ENCODE assay signal across 9 cellular contexts in the genomic region with DNA sequence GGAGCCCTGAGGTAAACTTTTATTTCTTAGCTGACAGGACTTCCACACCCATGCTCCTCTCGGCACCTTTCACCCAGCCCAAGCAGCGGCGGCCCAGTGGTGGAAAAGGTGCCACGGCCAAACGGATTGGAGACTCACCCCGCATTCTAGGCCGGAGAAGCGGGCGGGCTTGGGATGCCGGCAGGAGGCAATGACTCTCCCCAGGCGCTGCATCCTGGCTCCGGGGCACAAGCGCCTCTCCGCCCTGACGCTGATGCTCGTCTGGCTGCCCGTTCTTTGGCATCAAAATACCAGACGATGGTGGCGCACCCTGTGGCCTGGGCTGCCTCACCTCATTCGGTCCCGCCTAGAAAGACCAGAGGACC. TPM values are rescaled to one million over a fixed set of nuclear protein-coding genes. Genes with fewer than 3 reads are reported as not detected.
DNase-seq lines count a peak whose midpoint lies in the region; ATAC-seq, FAIRE-seq and TF ChIP-seq lines count a peak whose summit lies in the region.
"Had no signal": no experiment of that assay in that cellular context is flagged by ENCODE, and none has a peak within 500 bp of the region (broad histone marks: within the 10 kb centered on the region; RNA-seq: fewer than 3 reads in every experiment).

No MANE protein-coding gene starts in this region.

- H3K9ac ChIP-seq in NT2/D1 (ENCODE audit: insufficient read length, low read depth) (peak overlapping the region; percentile 79), endothelial cell of umbilical vein (replicated peaks; ENCODE audit: extremely low read depth, insufficient read depth, low read length) (no peak overlapping the region)

- no peaks in the 10 kb centered on the region for H3K27me3 ChIP-seq in CD4-positive, alpha-beta T cell (ENCODE audit: control insufficient read depth, insufficient read depth, low read length)
- H3K27me3 ChIP-seq in NT2/D1 (ENCODE audit: insufficient read depth, insufficient read length) (no peaks in the 10 kb centered on the region), endothelial cell of umbilical vein (ENCODE audit: control insufficient read depth in 2 of 2, insufficient read depth in 2 of 2, low read length in 2 of 2) (no peaks in the 10 kb centered on the region), neutrophil (peaks cover 28% of the 10 kb centered on the region)

- H3K36me3 ChIP-seq in NT2/D1 (ENCODE audit: insufficient read depth, insufficient read length, low read length) (peaks cover 37% of the 10 kb centered on the region), endothelial cell of umbilical vein (ENCODE audit: control insufficient read depth in 2 of 2, extremely low read depth in 1 of 2, insufficient read depth in 2 of 2, low read length in 2 of 2) (peaks cover 0 to 4% of the 10 kb centered on the region in 2 experiments), neutrophil (no peaks in the 10 kb centered on the region)

- H3K79me2 ChIP-seq in endothelial cell of umbilical vein (ENCODE audit: control insufficient read depth, insufficient read depth, low read length), result no peaks in the 10 kb centered on the region

- H3K4me1 Mint-ChIP-seq in CD4-positive, alpha-beta T cell (ENCODE audit: low read depth), result peaks cover 4% of the 10 kb centered on the region

- dilution Hi-C loops in endothelial cell of umbilical vein (cut with MboI; ENCODE audit: extremely low pct_ligation_motif_present, low sequenced_read_pairs), result no loop called here

- no TSS peak for BruUV-seq in endothelial cell of umbilical vein (replicated peaks; lab: Mats Ljungman, UMichigan)

- no peaks in the 10 kb centered on the region for H4K20me1 ChIP-seq in endothelial cell of umbilical vein (replicated peaks; ENCODE audit: control insufficient read depth, extremely low read depth, insufficient read depth, low read length)

- H3K4me1 ChIP-seq in NT2/D1 (ENCODE audit: insufficient read depth, insufficient read length) (peaks cover 7% of the 10 kb centered on the region), endothelial cell of umbilical vein (ENCODE audit: control insufficient read depth, extremely low read depth, insufficient read depth, low read length) (no peaks in the 10 kb centered on the region), neutrophil (ENCODE audit: control insufficient read depth in 1 of 2, insufficient read depth in 1 of 2, low read depth in 1 of 2, low read length in 1 of 2) (peaks cover 12% of the 10 kb centered on the region in 2 experiments)

- TF ChIP-seq POLR2A in endothelial cell of umbilical vein (IDR thresholded peaks at IDR 0.05; ENCODE audit: low read depth, low read length), result no peak

- peaks cover 85% of the 10 kb centered on the region for H3K9me3 ChIP-seq in CD4-positive, alpha-beta T cell (ENCODE audit: control insufficient read depth, low read length)
- no peaks in the 10 kb centered on the region for H3K9me3 ChIP-seq in NT2/D1 (ENCODE audit: insufficient read depth, low read length)
- H3K9me3 ChIP-seq in endothelial cell of umbilical vein (replicated peaks; ENCODE audit: control insufficient read depth, insufficient read depth, low read length), result peaks cover 5% of the 10 kb centered on the region
- no peaks in the 10 kb centered on the region for H3K9me3 ChIP-seq in neutrophil

- intact Hi-C loops in CD4-positive, alpha-beta T cell (cut with DNase I, micrococcal nuclease), result loop anchor here in 1 of 2 experiments (10.0 kb wide), 2 partner anchors 284 to 1614 kb away; partner anchors contain the start of genes ZNF582 and ZNF671
- intact Hi-C loops in endothelial cell of umbilical vein (cut with micrococcal nuclease), result loop anchor here (10.0 kb wide), 2 partner anchors 146 to 374 kb away; partner anchors contain the start of genes ZNF211 and ZNF329

- no peak overlapping the region for H2AFZ ChIP-seq in endothelial cell of umbilical vein (ENCODE audit: low read depth, low read length)

- POLR2A ChIA-PET in CD4-positive, alpha-beta T cell (lab: Charles Lee), result no interaction called here
- POLR2A ChIA-PET in endothelial cell of umbilical vein (lab: Charles Lee), result no interaction called here
- POLR2A ChIA-PET in GM10248 (lab: Yijun Ruan, JAX), result no interaction called here

- peak overlapping the region; percentile 40 for H3K4me2 ChIP-seq in endothelial cell of umbilical vein (ENCODE audit: insufficient read depth, low read length)

- H3K9me3 Mint-ChIP-seq in CD4-positive, alpha-beta T cell, result peaks cover 17% of the 10 kb centered on the region

- peaks cover 60% of the 10 kb centered on the region for H3K36me3 Mint-ChIP-seq in CD4-positive, alpha-beta T cell (ENCODE audit: low read depth)

- H3K27ac Mint-ChIP-seq in CD4-positive, alpha-beta T cell, result no peak overlapping the region

- H3K27me3 Mint-ChIP-seq in CD4-positive, alpha-beta T cell, result no peaks in the 10 kb centered on the region

- ATAC-seq in CD4-positive, alpha-beta T cell (ENCODE audit: poor library complexity), result no peak
- ATAC-seq in HG02870 (IDR thresholded peaks at IDR 0.05; ENCODE audit: unreplicated experiment), result no peak
- no peak for ATAC-seq in HG02610 (IDR thresholded peaks at IDR 0.05; ENCODE audit: unreplicated experiment)

- no peak overlapping the region for H3K27ac ChIP-seq in CD4-positive, alpha-beta T cell (ENCODE audit: low read depth, low read length)
- H3K27ac ChIP-seq in endothelial cell of umbilical vein (ENCODE audit: insufficient read depth, low read depth, low read length) (no peak overlapping the region), neutrophil (no peak overlapping the region)

- no peak for TF ChIP-seq CTCF in CD4-positive, alpha-beta T cell (IDR thresholded peaks at IDR 0.05)
- TF ChIP-seq CTCF in endothelial cell of umbilical vein (IDR thresholded peaks at IDR 0.05; ENCODE audit: extremely low read depth in 1 of 2, insufficient read depth in 1 of 2, low read depth in 1 of 2, low read length in 2 of 2), result no peak
- no peak for TF ChIP-seq CTCF in neutrophil (IDR thresholded peaks at IDR 0.05)
- no peak for TF ChIP-seq CTCF in GM10248 (IDR thresholded peaks at IDR 0.05; ENCODE audit: control extremely low read depth, extremely low read depth, low read depth, missing control alignments)

- H3K9me1 ChIP-seq in endothelial cell of umbilical vein (replicated peaks; ENCODE audit: control insufficient read depth, extremely low read depth, insufficient read depth, low read length), result no peaks in the 10 kb centered on the region

- CTCF ChIA-PET in CD4-positive, alpha-beta T cell (lab: Charles Lee), result no interaction called here
- CTCF ChIA-PET in endothelial cell of umbilical vein (lab: Charles Lee) (no interaction called here), GM10248 (lab: Yijun Ruan, JAX) (no interaction called here)

- DNase-seq in CD4-positive, alpha-beta T cell, result no peak
- DNase-seq in NT2/D1 (ENCODE audit: low read depth, low spot score), result no peak
- DNase-seq in endothelial cell of umbilical vein (ENCODE audit: low read depth, low spot score), result no peak
- no peak for DNase-seq in GM10248 (ENCODE audit: extremely low spot score)
- DNase-seq in NCI-H2171 (lab: John Stamatoyannopoulos, UW), result no peak

- no peak for FAIRE-seq in endothelial cell of umbilical vein (lab: Jason Lieb, UNC)
- FAIRE-seq: H54 had no signal

- H3K4me3 ChIP-seq in NT2/D1 (ENCODE audit: insufficient read length, low read depth) (peak overlapping the region; percentile 57), endothelial cell of umbilical vein (replicated peaks in 1 of 3; ENCODE audit: insufficient read depth in 1 of 3, low read depth in 1 of 3, low read length in 3 of 3) (no peak overlapping the region), neutrophil (ENCODE audit: low read depth in 1 of 2, low read length in 1 of 2) (peak overlapping the region; percentile 62 to 65)

- peak overlapping the region; percentile 66 for H3K4me3 Mint-ChIP-seq in CD4-positive, alpha-beta T cell

RNA-seq across cellular contexts. Expression of gene ZNF606, which starts 6.7 kb away (rescaled TPM):
- total RNA-seq in CD4-positive, alpha-beta T cell, result 10 to 100 TPM; 11.1 to 13.6 TPM
- total RNA-seq in endothelial cell of umbilical vein, result 7.8 and 10.8 TPM in 2 replicates
- 4.6 TPM in 2 replicates for polyA plus RNA-seq in endothelial cell of umbilical vein
- polyA plus RNA-seq in endothelial cell of umbilical vein (2011; cell fraction: cytosol; rRNA removed), result 1.8 and 3.5 TPM in 2 replicates
- polyA plus RNA-seq in endothelial cell of umbilical vein (2011; cell fraction: nucleus; rRNA removed), result 11.3 and 17.8 TPM in 2 replicates
- 2.9 and 3.1 TPM in 2 replicates for polyA plus RNA-seq in endothelial cell of umbilical vein (2012)
- polyA minus RNA-seq in endothelial cell of umbilical vein, result 6.0 and 8.7 TPM in 2 replicates
- 3.5 TPM for polyA minus RNA-seq in endothelial cell of umbilical vein (2011; cell fraction: cytosol; rRNA and poly(A)+ RNA removed)
- polyA minus RNA-seq in endothelial cell of umbilical vein (2011; cell fraction: nucleus; rRNA and poly(A)+ RNA removed), result 18.3 and 21.3 TPM in 2 replicates

RNA-seq across cellular contexts. Expression of gene ZSCAN1, which starts 24.5 kb away (rescaled TPM):
- total RNA-seq in CD4-positive, alpha-beta T cell, result not detected
- not detected in 2 replicates for total RNA-seq in endothelial cell of umbilical vein
- polyA plus RNA-seq in endothelial cell of umbilical vein, result 0.10 TPM in 1 of 2 replicates, not detected in the other
- polyA plus RNA-seq in endothelial cell of umbilical vein (2011; cell fraction: cytosol; rRNA removed), result not detected in 2 replicates
- not detected in 2 replicates for polyA plus RNA-seq in endothelial cell of umbilical vein (2011; cell fraction: nucleus; rRNA removed)
- polyA plus RNA-seq in endothelial cell of umbilical vein (2012), result not detected in 2 replicates
- polyA minus RNA-seq in endothelial cell of umbilical vein, result not detected in 2 replicates
- not detected for polyA minus RNA-seq in endothelial cell of umbilical vein (2011; cell fraction: cytosol; rRNA and poly(A)+ RNA removed)
- not detected in 2 replicates for polyA minus RNA-seq in endothelial cell of umbilical vein (2011; cell fraction: nucleus; rRNA and poly(A)+ RNA removed)

RNA-seq across cellular contexts. Expression of gene C19orf18, which starts 34.9 kb away (rescaled TPM):
- total RNA-seq in CD4-positive, alpha-beta T cell, result under 1 TPM; 0.36 to 0.88 TPM
- total RNA-seq in endothelial cell of umbilical vein, result 0.37 and 0.64 TPM in 2 replicates
- polyA plus RNA-seq in endothelial cell of umbilical vein, result 0.08 TPM in 1 of 2 replicates, not detected in the other
- 0.07 TPM in 1 of 2 replicates, not detected in the other for polyA plus RNA-seq in endothelial cell of umbilical vein (2011; cell fraction: cytosol; rRNA removed)
- 0.43 and 0.74 TPM in 2 replicates for polyA plus RNA-seq in endothelial cell of umbilical vein (2011; cell fraction: nucleus; rRNA removed)
- polyA plus RNA-seq in endothelial cell of umbilical vein (2012), result 0.23 and 0.40 TPM in 2 replicates
- 0.32 and 0.51 TPM in 2 replicates for polyA minus RNA-seq in endothelial cell of umbilical vein
- polyA minus RNA-seq in endothelial cell of umbilical vein (2011; cell fraction: cytosol; rRNA and poly(A)+ RNA removed), result not detected
- 0.53 TPM in 1 of 2 replicates, not detected in the other for polyA minus RNA-seq in endothelial cell of umbilical vein (2011; cell fraction: nucleus; rRNA and poly(A)+ RNA removed)

RNA-seq across cellular contexts. Expression of gene ZNF135, which starts 49.8 kb away (rescaled TPM):
- total RNA-seq in CD4-positive, alpha-beta T cell, result 1 to 10 TPM; 1.2 to 1.4 TPM
- total RNA-seq in endothelial cell of umbilical vein, result 0.14 and 1.2 TPM in 2 replicates
- 1.5 TPM in 2 replicates for polyA plus RNA-seq in endothelial cell of umbilical vein
- 1.1 and 1.5 TPM in 2 replicates for polyA plus RNA-seq in endothelial cell of umbilical vein (2011; cell fraction: cytosol; rRNA removed)
- polyA plus RNA-seq in endothelial cell of umbilical vein (2011; cell fraction: nucleus; rRNA removed), result 7.4 and 8.1 TPM in 2 replicates
- polyA plus RNA-seq in endothelial cell of umbilical vein (2012), result 0.35 and 0.42 TPM in 2 replicates
- polyA minus RNA-seq in endothelial cell of umbilical vein, result 1.9 and 2.0 TPM in 2 replicates
- polyA minus RNA-seq in endothelial cell of umbilical vein (2011; cell fraction: cytosol; rRNA and poly(A)+ RNA removed), result not detected
- 1.0 and 2.4 TPM in 2 replicates for polyA minus RNA-seq in endothelial cell of umbilical vein (2011; cell fraction: nucleus; rRNA and poly(A)+ RNA removed)

Comparison
In these comparisons a context has a peak if more than half of its experiments do, and no peak if none do; other contexts are left out.
1. H3K4me3 ChIP-seq: peak in NT2/D1 (single experiment) and neutrophil (2 of 2); none in endothelial cell of umbilical vein (0 of 3).